Comparison of ENCODE assay signal across 17 cellular contexts in the genomic region with DNA sequence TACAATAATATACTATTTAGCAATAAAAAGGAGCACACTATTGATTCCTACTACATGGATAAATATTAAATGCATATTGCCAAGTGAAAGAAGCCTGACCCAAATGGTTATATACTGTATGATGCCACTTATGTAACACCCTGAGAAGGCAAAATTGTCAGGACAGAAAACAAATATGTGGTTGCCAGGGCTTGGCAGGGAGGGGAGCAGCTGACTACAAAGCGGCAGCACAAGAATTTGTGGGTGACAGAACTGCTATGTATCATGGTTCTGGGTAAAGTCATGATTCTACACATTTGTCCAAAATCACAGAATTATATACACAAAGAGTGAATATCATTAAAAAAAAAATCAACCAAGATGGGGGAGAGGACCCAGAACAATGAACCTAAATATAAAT. TPM values are rescaled to one million over a fixed set of nuclear protein-coding genes. Genes with fewer than 3 reads are reported as not detected.
DNase-seq lines count a peak whose midpoint lies in the region; ATAC-seq and TF ChIP-seq lines count a peak whose summit lies in the region.
"Had no signal": no experiment of that assay in that cellular context is flagged by ENCODE, and none has a peak within 500 bp of the region (broad histone marks: within the 10 kb centered on the region; RNA-seq: fewer than 3 reads in every experiment).

No MANE protein-coding gene starts in this region.

- peaks cover 96% of the 10 kb centered on the region for H3K4me1 ChIP-seq in CD8-positive, alpha-beta memory T cell (ENCODE audit: insufficient read depth, low read length)
- H3K4me1 ChIP-seq in naive thymus-derived CD4-positive, alpha-beta T cell (ENCODE audit: control insufficient read depth in 2 of 2, insufficient read depth in 2 of 2, low read length in 2 of 2) = peaks cover 75 to 85% of the 10 kb centered on the region in 2 donors

- POLR2A ChIA-PET in CD8-positive, alpha-beta memory T cell (lab: Charles Lee) = interaction anchor here (0.8 to 2.3 kb wide), 3 partner anchors 10 to 20 kb away, joined by 3 to 8 read pairs (median 3); no protein-coding TSS in a partner anchor
- POLR2A ChIA-PET in naive thymus-derived CD4-positive, alpha-beta T cell (lab: Charles Lee) = interaction anchor here (1.4 to 18.1 kb wide), 2 partner anchors 8 to 18 kb away, joined by 6 to 292 read pairs; a partner anchor contains a TSS

- intact Hi-C loops in CD14-positive monocyte (cut with micrococcal nuclease) = no loop called here
- intact Hi-C loops in activated T-helper 2 cell treated with anti-CD3 and anti-CD28 coated beads, Interferon-gamma antibody, Interleukin-2, Interleukin-4, amounts not matched to agents 10 μg/mL and 5 μg/mL and 100 μg/mL, durations not matched to agents 14 hours and 24 hours and 36 hours (cut with micrococcal nuclease) = loop anchor here (10.0 kb wide), 1 partner anchor 380 kb away; a partner anchor contains a TSS
- intact Hi-C loops in naive thymus-derived CD4-positive, alpha-beta T cell (cut with micrococcal nuclease) = loop anchor here in 1 of 2 donors (1.0 kb wide), 1 partner anchor 8 kb away; no protein-coding TSS in a partner anchor

- H3K27me3 ChIP-seq in CD8-positive, alpha-beta memory T cell (ENCODE audit: insufficient read depth, low read length, poor library complexity, severe bottlenecking) = no peaks in the 10 kb centered on the region
- H3K27me3 ChIP-seq in naive thymus-derived CD4-positive, alpha-beta T cell (ENCODE audit: control insufficient read depth in 2 of 2, insufficient read depth in 2 of 2, low read length in 2 of 2) = no peaks in the 10 kb centered on the region
- H3K27me3 ChIP-seq: breast epithelium had no signal

- DNase-seq in CD14-positive monocyte (ENCODE audit: low spot score) = no peak
- peak in 3 of 5 donors; percentile 22 to 80 (median 63) for DNase-seq in CD8-positive, alpha-beta memory T cell
- DNase-seq in activated T-helper 2 cell treated with anti-CD3 and anti-CD28 coated beads, Interferon-gamma antibody, Interleukin-2, Interleukin-4, amounts not matched to agents 10 μg/mL and 5 μg/mL and 100 μg/mL, durations not matched to agents 14 hours and 24 hours and 36 hours (ENCODE audit: low spot score) = no peak
- peak in 2 of 9 donors; percentile 39 to 47 for DNase-seq in naive thymus-derived CD4-positive, alpha-beta T cell
- DNase-seq in glomerular visceral epithelial cell (ENCODE audit: extremely low spot score) = no peak
- DNase-seq in NCI-H1048 (lab: John Stamatoyannopoulos, UW) = no peak
- DNase-seq: activated gamma-delta T cell treated with Interleukin-2 at 50 U/mL for 16 hours; DMS79; effector CD4-positive, alpha-beta T cell; left cardiac atrium; NCI-H1417 treated with DMSO at 0.1 percent for 48 hours had no signal

- CTCF ChIA-PET in CD8-positive, alpha-beta memory T cell (lab: Charles Lee) = interaction anchor here (1.4 to 1.6 kb wide), 3 partner anchors 10 to 17 kb away, joined by 3 to 4 read pairs (median 4); no protein-coding TSS in a partner anchor
- CTCF ChIA-PET in naive thymus-derived CD4-positive, alpha-beta T cell (lab: Charles Lee) = no interaction called here

- peak; percentile 48 for ATAC-seq in naive thymus-derived CD4-positive, alpha-beta T cell
- no peak for ATAC-seq in HG03457 (IDR thresholded peaks at IDR 0.05; ENCODE audit: unreplicated experiment)
- ATAC-seq: HCT116, K562, left cardiac atrium had no signal

- TF ChIP-seq CTCF in CD14-positive monocyte (IDR thresholded peaks at IDR 0.05) = no peak

- H3K4me1 Mint-ChIP-seq in CD14-positive monocyte = peaks cover 86% of the 10 kb centered on the region
- peaks cover 97 to 100% (median 99%) of the 10 kb centered on the region in 3 donors for H3K4me1 Mint-ChIP-seq in CD8-positive, alpha-beta memory T cell
- H3K4me1 Mint-ChIP-seq in activated T-helper 2 cell treated with anti-CD3 and anti-CD28 coated beads, Interferon-gamma antibody, Interleukin-2, Interleukin-4, amounts not matched to agents 10 μg/mL and 5 μg/mL and 100 μg/mL, durations not matched to agents 14 hours and 24 hours and 36 hours (ENCODE audit: low read depth) = peaks cover 85% of the 10 kb centered on the region
- H3K4me1 Mint-ChIP-seq in naive thymus-derived CD4-positive, alpha-beta T cell = peaks cover 67 to 98% (median 95%) of the 10 kb centered on the region in 7 donors

- no peaks in the 10 kb centered on the region for H3K27me3 Mint-ChIP-seq in CD14-positive monocyte (ENCODE audit: low read depth in 3 of 3)
- H3K27me3 Mint-ChIP-seq in CD8-positive, alpha-beta memory T cell = no peaks in the 10 kb centered on the region
- H3K27me3 Mint-ChIP-seq in activated T-helper 2 cell treated with anti-CD3 and anti-CD28 coated beads, Interferon-gamma antibody, Interleukin-2, Interleukin-4, amounts not matched to agents 10 μg/mL and 5 μg/mL and 100 μg/mL, durations not matched to agents 14 hours and 24 hours and 36 hours (ENCODE audit: low read depth) = no peaks in the 10 kb centered on the region
- H3K27me3 Mint-ChIP-seq in naive thymus-derived CD4-positive, alpha-beta T cell = no peaks in the 10 kb centered on the region

- H3K4me3 Mint-ChIP-seq in CD14-positive monocyte = no peak overlapping the region
- peak overlapping the region; percentile 7 to 83 (median 75) for H3K4me3 Mint-ChIP-seq in CD8-positive, alpha-beta memory T cell
- no peak overlapping the region for H3K4me3 Mint-ChIP-seq in activated T-helper 2 cell treated with anti-CD3 and anti-CD28 coated beads, Interferon-gamma antibody, Interleukin-2, Interleukin-4, amounts not matched to agents 10 μg/mL and 5 μg/mL and 100 μg/mL, durations not matched to agents 14 hours and 24 hours and 36 hours (ENCODE audit: low read depth)
- H3K4me3 Mint-ChIP-seq in naive thymus-derived CD4-positive, alpha-beta T cell = peak overlapping the region; percentile 17 to 86 (median 64)

- H3K9me3 ChIP-seq in CD8-positive, alpha-beta memory T cell (ENCODE audit: low read length) = no peaks in the 10 kb centered on the region
- no peaks in the 10 kb centered on the region for H3K9me3 ChIP-seq in naive thymus-derived CD4-positive, alpha-beta T cell (ENCODE audit: control insufficient read depth in 2 of 3, low read length in 3 of 3)
- H3K9me3 ChIP-seq: breast epithelium, prostate gland had no signal

- H3K9me3 Mint-ChIP-seq in CD14-positive monocyte = no peaks in the 10 kb centered on the region
- no peaks in the 10 kb centered on the region for H3K9me3 Mint-ChIP-seq in CD8-positive, alpha-beta memory T cell
- no peaks in the 10 kb centered on the region for H3K9me3 Mint-ChIP-seq in activated T-helper 2 cell treated with anti-CD3 and anti-CD28 coated beads, Interferon-gamma antibody, Interleukin-2, Interleukin-4, amounts not matched to agents 10 μg/mL and 5 μg/mL and 100 μg/mL, durations not matched to agents 14 hours and 24 hours and 36 hours
- H3K9me3 Mint-ChIP-seq in naive thymus-derived CD4-positive, alpha-beta T cell = no peaks in the 10 kb centered on the region

- no peak overlapping the region for H3K4me3 ChIP-seq in CD8-positive, alpha-beta memory T cell (ENCODE audit: low read length)
- no peak overlapping the region for H3K4me3 ChIP-seq in naive thymus-derived CD4-positive, alpha-beta T cell (ENCODE audit: low read length)
- H3K4me3 ChIP-seq: breast epithelium, K562, prostate gland had no signal

- H3K36me3 ChIP-seq in CD8-positive, alpha-beta memory T cell (ENCODE audit: insufficient read depth, low read length) = no peaks in the 10 kb centered on the region
- peaks cover 0 to 8% (median 0%) of the 10 kb centered on the region in 3 experiments for H3K36me3 ChIP-seq in naive thymus-derived CD4-positive, alpha-beta T cell (ENCODE audit: control insufficient read depth in 2 of 3, insufficient read depth in 3 of 3, low read length in 3 of 3)
- H3K36me3 ChIP-seq: breast epithelium had no signal

- peaks cover 23 to 28% of the 10 kb centered on the region in 2 donors for H3K36me3 Mint-ChIP-seq in CD14-positive monocyte
- H3K36me3 Mint-ChIP-seq in CD8-positive, alpha-beta memory T cell = peaks cover 0 to 21% (median 2%) of the 10 kb centered on the region in 3 donors
- H3K36me3 Mint-ChIP-seq in activated T-helper 2 cell treated with anti-CD3 and anti-CD28 coated beads, Interferon-gamma antibody, Interleukin-2, Interleukin-4, amounts not matched to agents 10 μg/mL and 5 μg/mL and 100 μg/mL, durations not matched to agents 14 hours and 24 hours and 36 hours (ENCODE audit: low read depth) = peaks cover 40% of the 10 kb centered on the region
- peaks cover 3 to 22% (median 3%) of the 10 kb centered on the region in 5 donors for H3K36me3 Mint-ChIP-seq in naive thymus-derived CD4-positive, alpha-beta T cell

- peak overlapping the region in 4 of 7 donors; percentile 28 to 77 (median 64) for H3K27ac Mint-ChIP-seq in CD14-positive monocyte
- H3K27ac Mint-ChIP-seq in CD8-positive, alpha-beta memory T cell = peak overlapping the region; percentile 87 to 99 (median 96)
- H3K27ac Mint-ChIP-seq in activated T-helper 2 cell treated with anti-CD3 and anti-CD28 coated beads, Interferon-gamma antibody, Interleukin-2, Interleukin-4, amounts not matched to agents 10 μg/mL and 5 μg/mL and 100 μg/mL, durations not matched to agents 14 hours and 24 hours and 36 hours = peak overlapping the region; percentile 5
- peak overlapping the region; percentile 52 to 93 (median 85) for H3K27ac Mint-ChIP-seq in naive thymus-derived CD4-positive, alpha-beta T cell

- H3K27ac ChIP-seq in CD8-positive, alpha-beta memory T cell (ENCODE audit: low read depth, low read length) = peak overlapping the region; percentile 64
- peak overlapping the region; percentile 22 for H3K27ac ChIP-seq in naive thymus-derived CD4-positive, alpha-beta T cell (ENCODE audit: low read depth, low read length)
- H3K27ac ChIP-seq: prostate gland had no signal

RNA-seq across cellular contexts. Expression of a gene that starts 22.5 kb away (rescaled TPM):
- 1 to 10 TPM; 5.9 to 6.2 TPM for polyA plus RNA-seq in CD14-positive monocyte
- total RNA-seq in CD8-positive, alpha-beta memory T cell = 10 to 100 TPM; 40.1 to 41.1 TPM
- 26.4 TPM for polyA plus RNA-seq in CD8-positive, alpha-beta memory T cell
- 55.0 and 63.5 TPM in 2 replicates for total RNA-seq in activated T-helper 2 cell treated with anti-CD3 and anti-CD28 coated beads, Interferon-gamma antibody, Interleukin-2, Interleukin-4, amounts not matched to agents 10 μg/mL and 5 μg/mL and 100 μg/mL, durations not matched to agents 14 hours and 24 hours and 36 hours
- 100 to 1,000 TPM in 2 of 5 experiments, 10 to 100 TPM in 3; 69.7 to 119 (median 86.1) TPM for total RNA-seq in naive thymus-derived CD4-positive, alpha-beta T cell
- 10 to 100 TPM in 1 of 2 donors, 1 to 10 TPM in 1; 7.4 to 14.5 TPM for polyA plus RNA-seq in naive thymus-derived CD4-positive, alpha-beta T cell

RNA-seq across cellular contexts. Expression of a gene that starts 37.4 kb away (rescaled TPM):
- not detected for polyA plus RNA-seq in CD14-positive monocyte
- total RNA-seq in CD8-positive, alpha-beta memory T cell = not detected
- polyA plus RNA-seq in CD8-positive, alpha-beta memory T cell = not detected
- not detected in 2 replicates for total RNA-seq in activated T-helper 2 cell treated with anti-CD3 and anti-CD28 coated beads, Interferon-gamma antibody, Interleukin-2, Interleukin-4, amounts not matched to agents 10 μg/mL and 5 μg/mL and 100 μg/mL, durations not matched to agents 14 hours and 24 hours and 36 hours
- total RNA-seq in naive thymus-derived CD4-positive, alpha-beta T cell = not detected
- not detected for polyA plus RNA-seq in naive thymus-derived CD4-positive, alpha-beta T cell
- total RNA-seq: breast epithelium, K562, left cardiac atrium, subcutaneous adipose tissue had no signal
- polyA plus RNA-seq: K562 had no signal

Comparison
In these comparisons a context has a peak if more than half of its experiments do, and no peak if none do; other contexts are left out.
1. DNase-seq: peak in CD8-positive, alpha-beta memory T cell (3 of 5); none in CD14-positive monocyte (single experiment), activated T-helper 2 cell treated with anti-CD3 and anti-CD28 coated beads, Interferon-gamma antibody, Interleukin-2, Interleukin-4, amounts not matched to agents 10 μg/mL and 5 μg/mL and 100 μg/mL, durations not matched to agents 14 hours and 24 hours and 36 hours (single experiment), glomerular visceral epithelial cell (single experiment) and NCI-H1048 (single experiment).
2. H3K27ac Mint-ChIP-seq: peak in every context shown above with its lines; median percentile 96 in CD8-positive, alpha-beta memory T cell; 85 in naive thymus-derived CD4-positive, alpha-beta T cell; 64 in CD14-positive monocyte; 5 in activated T-helper 2 cell treated with anti-CD3 and anti-CD28 coated beads, Interferon-gamma antibody, Interleukin-2, Interleukin-4, amounts not matched to agents 10 μg/mL and 5 μg/mL and 100 μg/mL, durations not matched to agents 14 hours and 24 hours and 36 hours.
3. H3K4me3 Mint-ChIP-seq: peak in CD8-positive, alpha-beta memory T cell (7 of 7) and naive thymus-derived CD4-positive, alpha-beta T cell (10 of 10); none in CD14-positive monocyte (0 of 2) and activated T-helper 2 cell treated with anti-CD3 and anti-CD28 coated beads, Interferon-gamma antibody, Interleukin-2, Interleukin-4, amounts not matched to agents 10 μg/mL and 5 μg/mL and 100 μg/mL, durations not matched to agents 14 hours and 24 hours and 36 hours (single experiment).